In genomic region chr1:6453895-6454855, GRCh38 we compare ENCODE assay signal across 4 cellular contexts. TPM values are rescaled to one million over a fixed set of nuclear protein-coding genes. Genes with fewer than 3 reads are reported as not detected.
"Had no signal": no experiment of that assay in that cellular context is flagged by ENCODE, and none has a peak within 500 bp of the region (broad histone marks: within the 10 kb centered on the region; RNA-seq: fewer than 3 reads in every experiment).

No MANE protein-coding gene starts in this region.

RNA-seq across cellular contexts. Expression of gene ESPN, which starts 29.6 kb away (rescaled TPM):
- total RNA-seq: frontal cortex had no signal

RNA-seq across cellular contexts. Expression of gene HES2, which starts 34.5 kb away (rescaled TPM):
- total RNA-seq: ascending aorta, frontal cortex, skeletal muscle tissue had no signal
- polyA plus RNA-seq: pancreas had no signal
